ENCODE assay signal across 8 cellular contexts in genomic region chr17:979539-980405, GRCh38. TPM values are rescaled to one million over a fixed set of nuclear protein-coding genes. Genes with fewer than 3 reads are reported as not detected.
DNase-seq lines count a peak whose midpoint lies in the region; ATAC-seq, FAIRE-seq and TF ChIP-seq lines count a peak whose summit lies in the region.

NXN (minus strand) TSS chr17:979776.

- peak within 1 kb of the TSS; percentile 57 for H3K4me3 ChIP-seq in fibroblast of pulmonary artery (replicated peaks; ENCODE audit: low read depth, low read length)

- H3K27me3 Mint-ChIP-seq in activated T-helper 2 cell treated with anti-CD3 and anti-CD28 coated beads, Interferon-gamma antibody, Interleukin-2, Interleukin-4, amounts not matched to agents 10 μg/mL and 5 μg/mL and 100 μg/mL, durations not matched to agents 14 hours and 24 hours and 36 hours (ENCODE audit: low read depth): peaks cover 32% of the 10 kb centered on the region
- peaks cover 8% of the 10 kb centered on the region for H3K27me3 Mint-ChIP-seq in nephron progenitor cell (ENCODE audit: low read depth, poor library complexity)

- H3K27ac Mint-ChIP-seq in activated T-helper 2 cell treated with anti-CD3 and anti-CD28 coated beads, Interferon-gamma antibody, Interleukin-2, Interleukin-4, amounts not matched to agents 10 μg/mL and 5 μg/mL and 100 μg/mL, durations not matched to agents 14 hours and 24 hours and 36 hours: no peak within 1 kb of the TSS
- peak within 1 kb of the TSS; percentile 90 for H3K27ac Mint-ChIP-seq in nephron progenitor cell

- no peaks in the 10 kb centered on the region for H3K9me3 Mint-ChIP-seq in activated T-helper 2 cell treated with anti-CD3 and anti-CD28 coated beads, Interferon-gamma antibody, Interleukin-2, Interleukin-4, amounts not matched to agents 10 μg/mL and 5 μg/mL and 100 μg/mL, durations not matched to agents 14 hours and 24 hours and 36 hours
- no peaks in the 10 kb centered on the region for H3K9me3 Mint-ChIP-seq in nephron progenitor cell

- peaks cover 11% of the 10 kb centered on the region for H3K4me1 Mint-ChIP-seq in activated T-helper 2 cell treated with anti-CD3 and anti-CD28 coated beads, Interferon-gamma antibody, Interleukin-2, Interleukin-4, amounts not matched to agents 10 μg/mL and 5 μg/mL and 100 μg/mL, durations not matched to agents 14 hours and 24 hours and 36 hours (ENCODE audit: low read depth)
- peaks cover 47% of the 10 kb centered on the region for H3K4me1 Mint-ChIP-seq in nephron progenitor cell

- H3K4me3 Mint-ChIP-seq in activated T-helper 2 cell treated with anti-CD3 and anti-CD28 coated beads, Interferon-gamma antibody, Interleukin-2, Interleukin-4, amounts not matched to agents 10 μg/mL and 5 μg/mL and 100 μg/mL, durations not matched to agents 14 hours and 24 hours and 36 hours (ENCODE audit: low read depth): peak within 1 kb of the TSS; percentile 78
- H3K4me3 Mint-ChIP-seq in nephron progenitor cell: peak within 1 kb of the TSS; percentile 93

- intact Hi-C loops in activated T-helper 2 cell treated with anti-CD3 and anti-CD28 coated beads, Interferon-gamma antibody, Interleukin-2, Interleukin-4, amounts not matched to agents 10 μg/mL and 5 μg/mL and 100 μg/mL, durations not matched to agents 14 hours and 24 hours and 36 hours (cut with micrococcal nuclease): loop anchor here (5.0 kb wide), 2 partner anchors 102 to 567 kb away; a partner anchor contains a TSS

- TF ChIP-seq CTCF in fibroblast of pulmonary artery (IDR thresholded peaks at IDR 0.05; ENCODE audit: low read length, missing control alignments) (no peak), nephron progenitor cell (IDR thresholded peaks at IDR 0.05) (no peak)

- peak; percentile 98 for DNase-seq in AG20443 (ENCODE audit: low spot score)
- peak; percentile 48 for DNase-seq in RCC 7860 (ENCODE audit: low spot score)
- peak; percentile 79 for DNase-seq in activated T-helper 2 cell treated with anti-CD3 and anti-CD28 coated beads, Interferon-gamma antibody, Interleukin-2, Interleukin-4, amounts not matched to agents 10 μg/mL and 5 μg/mL and 100 μg/mL, durations not matched to agents 14 hours and 24 hours and 36 hours (ENCODE audit: low spot score)
- DNase-seq in fibroblast of pulmonary artery (ENCODE audit: low read depth): peak; percentile 76
- DNase-seq in nephron progenitor cell: peak; percentile 97
- peak; percentile 92 for DNase-seq in stimulated activated naive CD8-positive, alpha-beta T cell treated with anti-CD3 and anti-CD28 coated beads, Interleukin-15, Interleukin-2, amounts not matched to agents 100 U/mL and 50 U/mL, for 24 hours

- ATAC-seq in GM19328 (IDR thresholded peaks at IDR 0.05; ENCODE audit: unreplicated experiment) (peak; percentile 51), HG03565 (IDR thresholded peaks at IDR 0.05; ENCODE audit: unreplicated experiment) (peak; percentile 45)
- peak; percentile 87 for ATAC-seq in stimulated activated naive CD8-positive, alpha-beta T cell treated with anti-CD3 and anti-CD28 coated beads, Interleukin-15, Interleukin-2, amounts not matched to agents 100 U/mL and 50 U/mL, for 24 hours

- no peak for FAIRE-seq in RCC 7860 (lab: Jason Lieb, UNC)

- no peaks in the 10 kb centered on the region for H3K36me3 Mint-ChIP-seq in activated T-helper 2 cell treated with anti-CD3 and anti-CD28 coated beads, Interferon-gamma antibody, Interleukin-2, Interleukin-4, amounts not matched to agents 10 μg/mL and 5 μg/mL and 100 μg/mL, durations not matched to agents 14 hours and 24 hours and 36 hours (ENCODE audit: low read depth)
- peaks cover 11% of the 10 kb centered on the region for H3K36me3 Mint-ChIP-seq in nephron progenitor cell (ENCODE audit: low read depth)

RNA-seq across cellular contexts. Expression of gene NXN, which starts in this region (rescaled TPM):
- 0.43 and 0.48 TPM in 2 replicates for total RNA-seq in activated T-helper 2 cell treated with anti-CD3 and anti-CD28 coated beads, Interferon-gamma antibody, Interleukin-2, Interleukin-4, amounts not matched to agents 10 μg/mL and 5 μg/mL and 100 μg/mL, durations not matched to agents 14 hours and 24 hours and 36 hours

Comparison
In these comparisons a context has a peak if more than half of its experiments do, and no peak if none do; other contexts are left out.
1. Peak in every context shown above with its lines: DNase-seq, ATAC-seq and H3K4me3 ChIP-seq.
2. Peak in DNase-seq in activated T-helper 2 cell treated with anti-CD3 and anti-CD28 coated beads, Interferon-gamma antibody, Interleukin-2, Interleukin-4, amounts not matched to agents 10 μg/mL and 5 μg/mL and 100 μg/mL, durations not matched to agents 14 hours and 24 hours and 36 hours; RNA of the gene not detected or under 1 TPM.
3. DNase-seq: peak in every context shown above with its lines; median percentile 98 in AG20443; 97 in nephron progenitor cell; 92 in stimulated activated naive CD8-positive, alpha-beta T cell treated with anti-CD3 and anti-CD28 coated beads, Interleukin-15, Interleukin-2, amounts not matched to agents 100 U/mL and 50 U/mL, for 24 hours; 79 in activated T-helper 2 cell treated with anti-CD3 and anti-CD28 coated beads, Interferon-gamma antibody, Interleukin-2, Interleukin-4, amounts not matched to agents 10 μg/mL and 5 μg/mL and 100 μg/mL, durations not matched to agents 14 hours and 24 hours and 36 hours; 76 in fibroblast of pulmonary artery; 48 in RCC 7860.